ENCODE assay signal across 32 cellular contexts in the genomic region with DNA sequence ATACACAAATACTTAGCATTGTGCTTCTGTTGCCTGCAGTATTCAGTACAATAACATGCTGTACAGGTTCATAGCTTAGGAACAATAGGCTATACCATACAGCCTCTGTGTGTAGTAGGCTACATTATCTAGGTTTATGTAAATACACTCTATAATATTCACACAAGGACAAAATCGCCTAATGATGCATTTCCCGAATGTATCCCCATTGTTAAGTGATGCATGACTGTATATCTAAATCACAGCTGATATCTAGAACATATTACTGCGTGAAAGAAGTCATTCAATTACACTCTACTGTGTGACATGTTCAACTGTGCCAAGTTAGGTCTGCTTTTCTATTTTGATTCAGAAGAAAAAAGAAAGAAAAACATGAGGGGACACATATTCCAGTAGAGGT.
"Had no signal": no experiment of that assay in that cellular context is flagged by ENCODE, and none has a peak within 500 bp of the region (broad histone marks: within the 10 kb centered on the region; RNA-seq: fewer than 3 reads in every experiment).

No MANE protein-coding gene starts in this region.

- H3K4me1 ChIP-seq: colonic mucosa, esophagus squamous epithelium, lower lobe of right lung, neural progenitor cell, prostate gland, suprapubic skin, upper lobe of right lung, uterus had no signal

- H3K27me3 Mint-ChIP-seq: dendritic cell treated with granulocyte-macrophage colony-stimulating factor and Interleukin-4, amounts not matched to agents 40 ng/mL and 50 ng/mL, for 4 days; memory B cell; naive B cell; natural killer cell treated with Interleukin-12 subunit alpha and Interleukin-12 subunit beta and Interleukin-15 and Interleukin-18, amount 100 ng/mL, for 72 hours; stimulated activated naive CD8-positive, alpha-beta T cell treated with anti-CD3 and anti-CD28 coated beads, Interleukin-15, amount 100 ng/mL, for 72 hours had no signal

- H3K9me3 Mint-ChIP-seq: memory B cell, naive B cell had no signal

- DNase-seq: colonic mucosa; effector memory CD4-positive, alpha-beta T cell; erythroblast; esophagus squamous epithelium; glutamatergic neuron; hypothalamus; immature natural killer cell; islet precursor cell; kidney glomerular epithelial cell; left colon; left ventricle myocardium superior; lower lobe of right lung; naive B cell; stimulated activated CD4-positive, alpha-beta T cell treated with anti-CD3 and anti-CD28 coated beads, Interleukin-12 subunit alpha, Interleukin-12 subunit beta, amount 100 ng/mL, for 4 hours; stimulated activated CD4-positive, alpha-beta T cell treated with anti-CD3 and anti-CD28 coated beads, Interleukin-1b, Interleukin-23, amount 100 ng/mL, for 48 hours; stimulated activated CD4-positive, alpha-beta T cell treated with anti-CD3 and anti-CD28 coated beads, Interleukin-4, amount 100 ng/mL, for 1 hour; stimulated activated CD8-positive, alpha-beta memory T cell treated with anti-CD3 and anti-CD28 coated beads, Interleukin-4, amount 100 ng/mL, for 48 hours; stimulated activated naive CD4-positive, alpha-beta T cell; stimulated activated naive CD8-positive, alpha-beta T cell treated with anti-CD3 and anti-CD28 coated beads, Interleukin-15, amount 100 ng/mL, for 72 hours; transverse colon; upper lobe of right lung; uterus had no signal

- H3K36me3 ChIP-seq: colonic mucosa, esophagus squamous epithelium, lower lobe of right lung, neural progenitor cell, prostate gland, right atrium auricular region, suprapubic skin, transverse colon, upper lobe of right lung, uterus had no signal

- H3K9ac ChIP-seq: neural progenitor cell had no signal

- H3K27ac ChIP-seq: colonic mucosa, esophagus squamous epithelium, lower lobe of right lung, neural progenitor cell, prostate gland, right atrium auricular region, suprapubic skin, upper lobe of right lung, uterus had no signal

- H3K27ac Mint-ChIP-seq: dendritic cell treated with granulocyte-macrophage colony-stimulating factor and Interleukin-4, amounts not matched to agents 40 ng/mL and 50 ng/mL, for 4 days; immature natural killer cell; memory B cell; mesothelial cell of epicardium; natural killer cell treated with Interleukin-12 subunit alpha and Interleukin-12 subunit beta and Interleukin-15 and Interleukin-18, amount 100 ng/mL, for 72 hours; neural progenitor cell; stimulated activated naive CD8-positive, alpha-beta T cell treated with anti-CD3 and anti-CD28 coated beads, Interleukin-15, amount 100 ng/mL, for 72 hours had no signal

- H3K4me2 ChIP-seq: neural progenitor cell, smooth muscle cell had no signal

- H3K4me3 ChIP-seq: colonic mucosa, esophagus squamous epithelium, lower lobe of right lung, mucosa of descending colon, neural progenitor cell, prostate gland, right atrium auricular region, smooth muscle cell, suprapubic skin, transverse colon, upper lobe of right lung, uterus had no signal

- H2AFZ ChIP-seq: neural progenitor cell had no signal

- H3K9me3 ChIP-seq: colonic mucosa, esophagus squamous epithelium, lower lobe of right lung, mucosa of descending colon, prostate gland, right atrium auricular region, suprapubic skin, transverse colon, upper lobe of right lung, uterus had no signal

- H3K4me1 Mint-ChIP-seq: immature natural killer cell; memory B cell; naive B cell; stimulated activated naive CD8-positive, alpha-beta T cell treated with anti-CD3 and anti-CD28 coated beads, Interleukin-15, amount 100 ng/mL, for 72 hours had no signal

- H3K27me3 ChIP-seq: colonic mucosa, esophagus squamous epithelium, neural progenitor cell, right atrium auricular region, suprapubic skin, transverse colon, upper lobe of right lung, uterus had no signal

- H3K36me3 Mint-ChIP-seq: immature natural killer cell; memory B cell; natural killer cell treated with Interleukin-12 subunit alpha and Interleukin-12 subunit beta and Interleukin-15 and Interleukin-18, amount 100 ng/mL, for 72 hours had no signal

- H3K4me3 Mint-ChIP-seq: dendritic cell treated with granulocyte-macrophage colony-stimulating factor and Interleukin-4, amounts not matched to agents 40 ng/mL and 50 ng/mL, for 4 days; immature natural killer cell; memory B cell; mesothelial cell of epicardium; naive B cell; natural killer cell treated with Interleukin-12 subunit alpha and Interleukin-12 subunit beta and Interleukin-15 and Interleukin-18, amount 100 ng/mL, for 72 hours; neural progenitor cell; stimulated activated naive CD8-positive, alpha-beta T cell treated with anti-CD3 and anti-CD28 coated beads, Interleukin-15, amount 100 ng/mL, for 72 hours had no signal

- ATAC-seq: lower lobe of right lung; natural killer cell treated with Interleukin-12 subunit alpha and Interleukin-12 subunit beta and Interleukin-15 and Interleukin-18, amount 100 ng/mL, for 72 hours; stimulated activated naive CD8-positive, alpha-beta T cell treated with anti-CD3 and anti-CD28 coated beads, Interleukin-15, amount 100 ng/mL, for 72 hours; upper lobe of right lung had no signal
